24 cellular contexts compared by ENCODE assay signal in the genomic region with DNA sequence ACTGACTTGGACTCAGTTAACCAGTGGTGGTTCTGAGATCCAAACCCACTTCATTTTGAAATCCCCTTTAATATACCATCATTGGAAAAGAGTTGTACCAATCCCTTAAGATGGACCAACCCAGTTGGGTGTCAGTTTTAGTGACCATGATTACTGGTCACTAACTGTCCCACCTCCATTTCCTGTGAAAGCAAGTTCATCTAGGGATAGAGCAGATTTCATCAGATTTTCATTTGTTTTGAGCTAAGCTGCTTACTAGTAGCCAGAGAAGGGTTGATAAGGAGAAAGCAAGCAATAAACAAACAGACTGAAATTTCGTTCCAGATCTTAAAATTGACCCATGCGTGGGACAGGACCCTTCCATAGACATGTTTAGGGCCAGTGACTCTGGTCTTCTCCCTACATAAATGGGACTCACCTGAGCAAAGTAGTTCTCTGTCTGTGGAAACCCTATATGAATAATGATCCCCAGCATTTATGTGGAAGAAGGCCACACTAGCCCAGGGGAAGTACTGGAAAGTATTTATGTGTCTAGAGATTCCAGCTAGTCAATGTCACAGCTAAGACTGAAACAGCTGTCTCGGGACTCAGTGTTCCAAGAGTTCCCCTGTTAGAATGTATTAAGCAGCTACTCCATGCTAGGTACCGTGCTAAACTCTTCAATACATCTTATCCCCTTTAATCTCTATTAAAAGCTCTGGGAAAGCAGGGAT.
"Had no signal": no experiment of that assay in that cellular context is flagged by ENCODE, and none has a peak within 500 bp of the region (broad histone marks: within the 10 kb centered on the region; RNA-seq: fewer than 3 reads in every experiment).

No MANE protein-coding gene starts in this region.

- H3K4me3 Mint-ChIP-seq: activated T-cell treated with anti-CD3 and anti-CD28 coated beads, Interleukin-2, amount 50 U/mL, for 24 hours; activated T-helper 17 cell treated with anti-CD3 and anti-CD28 coated beads, Interleukin-2, amount 50 U/mL, for 72 hours; dendritic cell treated with granulocyte-macrophage colony-stimulating factor and Interleukin-4, amounts not matched to agents 40 ng/mL and 50 ng/mL, for 4 days; nephron; WTC11 had no signal

- H3K36me3 ChIP-seq: adrenal gland, ascending aorta, brain microvascular endothelial cell, spleen, thoracic aorta, upper lobe of left lung had no signal

- H3K4me3 ChIP-seq: adrenal gland, ascending aorta, spleen, thoracic aorta, upper lobe of left lung had no signal

- H3K27ac ChIP-seq: ascending aorta, brain microvascular endothelial cell, spleen, thoracic aorta, upper lobe of left lung had no signal

- H3K9me3 Mint-ChIP-seq: activated naive CD4-positive, alpha-beta T cell treated with anti-CD3 and anti-CD28 coated beads, Interleukin-2, amount 50 U/mL, for 72 hours; activated T-cell treated with anti-CD3 and anti-CD28 coated beads, Interleukin-2, amount 50 U/mL, for 24 hours; activated T-helper 17 cell treated with anti-CD3 and anti-CD28 coated beads, Interleukin-2, amount 50 U/mL, for 72 hours; dendritic cell treated with granulocyte-macrophage colony-stimulating factor and Interleukin-4, amounts not matched to agents 40 ng/mL and 50 ng/mL, for 4 days; nephron; WTC11 had no signal

- ATAC-seq: activated naive CD4-positive, alpha-beta T cell treated with anti-CD3 and anti-CD28 coated beads, Interleukin-2, amount 50 U/mL, for 72 hours; activated T-helper 17 cell treated with anti-CD3 and anti-CD28 coated beads, Interleukin-2, amount 50 U/mL, for 72 hours; sciatic nerve; WTC11 had no signal

- H3K27ac Mint-ChIP-seq: activated naive CD4-positive, alpha-beta T cell treated with anti-CD3 and anti-CD28 coated beads, Interleukin-2, amount 50 U/mL, for 72 hours; activated T-cell treated with anti-CD3 and anti-CD28 coated beads, Interleukin-2, amount 50 U/mL, for 24 hours; activated T-helper 17 cell treated with anti-CD3 and anti-CD28 coated beads, Interleukin-2, amount 50 U/mL, for 72 hours; dendritic cell treated with granulocyte-macrophage colony-stimulating factor and Interleukin-4, amounts not matched to agents 40 ng/mL and 50 ng/mL, for 4 days; nephron; WTC11 had no signal

- H3K9me3 ChIP-seq: adrenal gland, ascending aorta, spleen, thoracic aorta, upper lobe of left lung had no signal

- H3K27me3 Mint-ChIP-seq: activated T-cell treated with anti-CD3 and anti-CD28 coated beads, Interleukin-2, amount 50 U/mL, for 24 hours; activated T-helper 17 cell treated with anti-CD3 and anti-CD28 coated beads, Interleukin-2, amount 50 U/mL, for 72 hours had no signal

- DNase-seq: activated CD8-positive, alpha-beta memory T cell treated with anti-CD3 and anti-CD28 coated beads, Interleukin-2, amount 50 U/mL, for 4 hours; activated T-cell treated with anti-CD3 and anti-CD28 coated beads, Interleukin-2, amount 50 U/mL, for 24 hours; adrenal gland; brain microvascular endothelial cell; caudate nucleus; effector CD4-positive, alpha-beta T cell; foreskin fibroblast; kidney; mammary epithelial cell; midbrain; occipital lobe; spleen; stimulated activated CD4-positive, alpha-beta T cell treated with anti-CD3 and anti-CD28 coated beads, Interleukin-4, amount 100 ng/mL, for 1 hour; stimulated activated naive CD4-positive, alpha-beta T cell treated with Interleukin-2 at 50 U/mL for 16 hours; T-helper 1 cell; upper lobe of left lung had no signal

- H3K27me3 ChIP-seq: adrenal gland, ascending aorta, brain microvascular endothelial cell, spleen, upper lobe of left lung had no signal

- H3K4me1 ChIP-seq: ascending aorta had no signal

- H3K36me3 Mint-ChIP-seq: WTC11 had no signal
